9 cellular contexts compared by ENCODE assay signal in the genomic region with DNA sequence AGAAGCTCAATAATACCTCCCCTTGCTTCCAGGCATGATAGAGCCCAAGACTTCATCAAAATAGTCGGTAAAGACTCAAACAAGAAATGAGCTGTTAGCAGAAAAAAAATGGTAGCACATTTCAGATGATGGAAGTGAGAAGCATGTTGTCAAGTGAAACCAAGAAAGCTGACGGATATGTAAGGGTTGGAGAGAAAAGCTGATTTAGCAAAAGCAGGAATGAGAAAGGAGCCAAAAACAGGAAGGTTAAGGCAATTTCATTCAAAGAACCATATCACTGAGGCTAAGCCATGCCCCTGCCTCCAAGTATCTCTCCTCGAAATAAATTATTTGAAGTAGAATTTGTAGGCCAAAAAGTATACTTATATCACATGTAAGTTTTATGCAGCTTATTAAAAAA.
"Had no signal": no experiment of that assay in that cellular context is flagged by ENCODE, and none has a peak within 500 bp of the region (broad histone marks: within the 10 kb centered on the region; RNA-seq: fewer than 3 reads in every experiment).

No MANE protein-coding gene starts in this region.

- H3K4me1 ChIP-seq: HAP-1 had no signal

- H3K27ac ChIP-seq: HL-60 had no signal

- H3K4me1 Mint-ChIP-seq: IgD-negative memory B cell had no signal

- H3K27me3 Mint-ChIP-seq: IgD-negative memory B cell had no signal

- H3K4me3 ChIP-seq: GM23248, HAP-1 had no signal

- H3K36me3 ChIP-seq: HAP-1 had no signal

- H2AFZ ChIP-seq: GM23248 had no signal

- H3K4me3 Mint-ChIP-seq: HFFc6, IgD-negative memory B cell had no signal

- ATAC-seq: HCT116 had no signal

- H3K9ac ChIP-seq: GM23248 had no signal

- H3K9me3 ChIP-seq: HAP-1 had no signal

- H3K27ac Mint-ChIP-seq: HFFc6, IgD-negative memory B cell had no signal

- DNase-seq: GM23248, GOT3, H7, HFFc6, KG1 had no signal
